ENCODE assay signal across 14 cellular contexts in the genomic region with DNA sequence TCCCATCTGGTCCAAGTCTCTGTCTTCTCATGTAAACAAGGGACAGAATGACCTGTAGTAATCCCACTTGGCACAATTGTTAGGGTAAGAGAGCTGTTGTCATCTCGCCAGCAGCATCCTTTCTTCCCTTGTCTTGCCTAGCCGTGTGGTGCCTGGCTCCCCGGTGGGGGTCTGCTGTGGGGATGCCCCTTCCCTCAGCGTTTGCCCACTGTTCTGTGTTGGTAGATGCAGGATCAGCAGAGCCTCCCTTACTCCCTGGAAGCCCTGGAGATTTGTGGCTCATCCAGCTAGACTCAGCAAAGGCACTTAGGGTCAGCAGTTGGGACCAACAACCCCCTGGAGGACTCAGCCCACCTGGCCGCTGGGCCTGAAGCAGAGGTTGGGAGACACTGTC. TPM values are rescaled to one million over a fixed set of nuclear protein-coding genes. Genes with fewer than 3 reads are reported as not detected.
DNase-seq lines count a peak whose midpoint lies in the region; ATAC-seq and TF ChIP-seq lines count a peak whose summit lies in the region.
"Had no signal": no experiment of that assay in that cellular context is flagged by ENCODE, and none has a peak within 500 bp of the region (broad histone marks: within the 10 kb centered on the region; RNA-seq: fewer than 3 reads in every experiment).

No MANE protein-coding gene starts in this region.

- H3K4me3 ChIP-seq in heart left ventricle = no peak overlapping the region
- H3K4me3 ChIP-seq in endodermal cell (ENCODE audit: low read length) = no peak overlapping the region
- H3K4me3 ChIP-seq in parathyroid adenoma (ENCODE audit: low read depth, low read length) = no peak overlapping the region
- no peak overlapping the region for H3K4me3 ChIP-seq in transverse colon

- H3K36me3 Mint-ChIP-seq in endodermal cell (ENCODE audit: low read depth) = no peaks in the 10 kb centered on the region

- no peak for DNase-seq in heart left ventricle
- no peak for DNase-seq in Right ventricle myocardium superior
- peak; percentile 67 for DNase-seq in endodermal cell
- DNase-seq in transverse colon = no peak
- DNase-seq in T1000 (lab: John Stamatoyannopoulos, UW) = no peak
- no peak for DNase-seq in foreskin melanocyte
- DNase-seq in cerebellar nuclear complex (lab: John Stamatoyannopoulos, UW) = no peak
- DNase-seq: activated CD4-positive, alpha-beta memory T cell treated with anti-CD3 and anti-CD28 coated beads, Interleukin-2, amount 10 ng/mL, durations not matched to agents 7 days and 5 days; Calu3; cortex of kidney; MM.1S; PC-3; stimulated activated CD4-positive, alpha-beta T cell treated with anti-CD3 and anti-CD28 coated beads, Interleukin-2, amount 100 ng/mL, for 48 hours had no signal

- H3K4me1 ChIP-seq in heart left ventricle = peaks cover 5 to 99% (median 74%) of the 10 kb centered on the region in 12 donors
- no peaks in the 10 kb centered on the region for H3K4me1 ChIP-seq in endodermal cell (ENCODE audit: control insufficient read depth, insufficient read depth, low read length)
- H3K4me1 ChIP-seq in parathyroid adenoma = peaks cover 22% of the 10 kb centered on the region
- H3K4me1 ChIP-seq in transverse colon = peaks cover 18 to 80% (median 52%) of the 10 kb centered on the region in 4 donors

- intact Hi-C loops in heart left ventricle (cut with DNase I) (loop anchor here in 1 of 10 donors (5.0 kb wide), 1 partner anchor 40 kb away; no protein-coding TSS in a partner anchor), Right ventricle myocardium superior (cut with DNase I) (no loop called here), transverse colon (cut with DNase I; ENCODE audit: low total_unique reads) (no loop called here)

- H3K36me3 ChIP-seq in heart left ventricle (peaks cover 0 to 24% (median 7%) of the 10 kb centered on the region in 9 donors), endodermal cell (ENCODE audit: control insufficient read depth, insufficient read depth, low read length) (no peaks in the 10 kb centered on the region), parathyroid adenoma (ENCODE audit: control insufficient read depth, insufficient read depth, low read length) (no peaks in the 10 kb centered on the region), transverse colon (no peaks in the 10 kb centered on the region)

- TF ChIP-seq POLR2A in heart left ventricle (IDR thresholded peaks at IDR 0.05) = no peak
- no peak for TF ChIP-seq POLR2A in transverse colon (IDR thresholded peaks at IDR 0.05)

- TF ChIP-seq CTCF in heart left ventricle (IDR thresholded peaks at IDR 0.05) = no peak
- no peak for TF ChIP-seq CTCF in endodermal cell (conservative IDR thresholded peaks at IDR 0.05)
- no peak for TF ChIP-seq CTCF in parathyroid adenoma (IDR thresholded peaks at IDR 0.05)
- TF ChIP-seq CTCF in transverse colon (IDR thresholded peaks at IDR 0.05) = no peak

- H2AFZ ChIP-seq in parathyroid adenoma = no peak overlapping the region

- no peak overlapping the region for H3K9ac ChIP-seq in endodermal cell (ENCODE audit: extremely low read depth, low read length, poor library complexity, severe bottlenecking)
- no peak overlapping the region for H3K9ac ChIP-seq in parathyroid adenoma

- H3K4me3 Mint-ChIP-seq in endodermal cell = no peak overlapping the region
- H3K4me3 Mint-ChIP-seq: activated CD4-positive, alpha-beta memory T cell treated with anti-CD3 and anti-CD28 coated beads, Interleukin-2, amount 10 ng/mL, durations not matched to agents 7 days and 5 days had no signal

- in situ Hi-C loops in transverse colon (cut with MboI; ENCODE audit: low pct_ligation_motif_present in 1 of 4, low pct_unique_long_range_greater_than_20kb in 1 of 4, low sequenced_read_pairs in 3 of 4) = no loop called here

- H3K4me2 ChIP-seq in parathyroid adenoma (ENCODE audit: low read length) = no peak overlapping the region

- H3K79me2 ChIP-seq in parathyroid adenoma = peaks cover 65% of the 10 kb centered on the region

- 34 to 47% (median 44%) methylated on average over 4 to 5 of the region's 5 CpGs for WGBS in heart left ventricle, 4 donors
- 50 to 90% methylated on average over 2 to 5 of the region's 5 CpGs for WGBS in endodermal cell (ENCODE audit: insufficient coverage in 1 of 2, insufficient read length in 1 of 2), 2 experiments
- WGBS in transverse colon (ENCODE audit: low coverage in 1 of 2), 2 donors = 59% methylated on average over 4 of the region's 5 CpGs; no CpG with 5 or more reads in 1 of the 2 donors

- H3K9me3 ChIP-seq in heart left ventricle = no peaks in the 10 kb centered on the region
- no peaks in the 10 kb centered on the region for H3K9me3 ChIP-seq in endodermal cell (ENCODE audit: control insufficient read depth, low read length)
- H3K9me3 ChIP-seq in parathyroid adenoma (ENCODE audit: control insufficient read depth, low read length) = no peaks in the 10 kb centered on the region
- H3K9me3 ChIP-seq in transverse colon = no peaks in the 10 kb centered on the region

- peaks cover 2% of the 10 kb centered on the region for H3K4me1 Mint-ChIP-seq in endodermal cell

- H3K27me3 ChIP-seq in heart left ventricle (no peaks in the 10 kb centered on the region), endodermal cell (ENCODE audit: control insufficient read depth, insufficient read depth, low read length, poor library complexity, severe bottlenecking) (no peaks in the 10 kb centered on the region), parathyroid adenoma (ENCODE audit: control insufficient read depth, insufficient read depth, low read length) (no peaks in the 10 kb centered on the region), transverse colon (no peaks in the 10 kb centered on the region)

- H3K27ac Mint-ChIP-seq in endodermal cell = no peak overlapping the region
- H3K27ac Mint-ChIP-seq: activated CD4-positive, alpha-beta memory T cell treated with anti-CD3 and anti-CD28 coated beads, Interleukin-2, amount 10 ng/mL, durations not matched to agents 7 days and 5 days had no signal

- no peaks in the 10 kb centered on the region for H3K27me3 Mint-ChIP-seq in endodermal cell (ENCODE audit: insufficient read depth)
- H3K27me3 Mint-ChIP-seq: activated CD4-positive, alpha-beta memory T cell treated with anti-CD3 and anti-CD28 coated beads, Interleukin-2, amount 10 ng/mL, durations not matched to agents 7 days and 5 days had no signal

- no peak for ATAC-seq in heart left ventricle
- ATAC-seq in Right ventricle myocardium superior (ENCODE audit: poor library complexity) = no peak
- ATAC-seq: PC-3 had no signal

- peak overlapping the region; percentile 15 to 83 (median 73) for H3K27ac ChIP-seq in heart left ventricle
- H3K27ac ChIP-seq in endodermal cell (ENCODE audit: low read depth, low read length) = no peak overlapping the region
- H3K27ac ChIP-seq in parathyroid adenoma = peak overlapping the region; percentile 15
- peak overlapping the region; percentile 69 to 77 (median 72) for H3K27ac ChIP-seq in transverse colon

- H3K9me3 Mint-ChIP-seq in endodermal cell = no peaks in the 10 kb centered on the region
- H3K9me3 Mint-ChIP-seq: activated CD4-positive, alpha-beta memory T cell treated with anti-CD3 and anti-CD28 coated beads, Interleukin-2, amount 10 ng/mL, durations not matched to agents 7 days and 5 days had no signal

- TF ChIP-seq EP300 in transverse colon (IDR thresholded peaks at IDR 0.05; ENCODE audit: low read depth) = no peak

RNA-seq across cellular contexts. Expression of gene ACO2, which starts 13.0 kb away (rescaled TPM):
- total RNA-seq in heart left ventricle (1,000 to 10,000 TPM in 2 of 9 donors, 100 to 1,000 TPM in 7; 503 to 1,146 (median 862) TPM), Right ventricle myocardium superior (835 TPM), endodermal cell (10 to 100 TPM; 69.0 to 82.3 TPM), transverse colon (100 to 1,000 TPM; 164 to 351 (median 255) TPM)
- 100 to 1,000 TPM; 375 to 431 TPM for polyA plus RNA-seq in heart left ventricle
- 63.0 TPM for polyA plus RNA-seq in endodermal cell (2013, experiment 1 of 2)
- 59.0 TPM for polyA plus RNA-seq in endodermal cell (2013, experiment 2 of 2)

RNA-seq across cellular contexts. Expression of gene PHF5A, which starts 13.4 kb away (rescaled TPM):
- 10 to 100 TPM; 13.4 to 29.3 (median 20.0) TPM for total RNA-seq in heart left ventricle
- 10 to 100 TPM; 40.3 to 49.9 TPM for polyA plus RNA-seq in heart left ventricle
- total RNA-seq in Right ventricle myocardium superior = 26.4 TPM
- total RNA-seq in endodermal cell = 10 to 100 TPM; 71.0 to 80.8 TPM
- polyA plus RNA-seq in endodermal cell (2013, experiment 1 of 2) = 75.1 TPM
- polyA plus RNA-seq in endodermal cell (2013, experiment 2 of 2) = 69.4 TPM
- 10 to 100 TPM in 3 of 4 donors, 1 to 10 TPM in 1; 3.0 to 33.9 (median 25.0) TPM for total RNA-seq in transverse colon

RNA-seq across cellular contexts. Expression of gene TOB2, which starts 35.3 kb away (rescaled TPM):
- total RNA-seq in heart left ventricle (10 to 100 TPM; 29.0 to 74.5 (median 46.1) TPM), Right ventricle myocardium superior (62.6 TPM), endodermal cell (10 to 100 TPM; 51.2 to 57.9 TPM), transverse colon (10 to 100 TPM; 22.7 to 64.0 (median 49.7) TPM)
- 10 to 100 TPM; 29.6 to 44.9 TPM for polyA plus RNA-seq in heart left ventricle
- polyA plus RNA-seq in endodermal cell (2013, experiment 1 of 2) = 33.8 TPM
- 31.5 TPM for polyA plus RNA-seq in endodermal cell (2013, experiment 2 of 2)
